11 cellular contexts compared by ENCODE assay signal in the genomic region with DNA sequence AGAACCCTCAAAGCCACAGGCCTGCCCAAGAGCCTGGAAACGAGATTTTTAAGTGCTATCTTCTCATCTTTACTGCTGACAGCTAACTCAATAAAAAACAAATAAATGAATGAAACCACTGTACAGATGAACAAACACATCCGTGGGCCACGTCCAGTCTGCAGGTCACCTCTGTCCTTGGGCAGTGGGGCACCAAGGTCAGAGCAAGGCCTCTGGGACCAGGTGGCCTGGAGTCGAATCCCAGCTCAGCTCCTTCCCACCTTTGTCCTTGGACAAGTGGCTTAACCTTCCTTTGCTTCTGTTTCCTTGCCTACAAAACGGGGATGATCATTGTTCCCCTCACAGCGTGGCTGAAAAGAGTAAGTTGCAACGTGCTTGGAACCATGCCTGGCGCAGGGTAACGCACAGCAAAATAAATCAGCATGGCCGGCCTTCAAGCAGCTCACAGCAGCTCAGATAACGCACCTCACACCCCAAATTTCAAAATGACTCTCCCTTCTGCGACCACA. TPM values are rescaled to one million over a fixed set of nuclear protein-coding genes. Genes with fewer than 3 reads are reported as not detected.
DNase-seq lines count a peak whose midpoint lies in the region; ATAC-seq and TF ChIP-seq lines count a peak whose summit lies in the region.
"Had no signal": no experiment of that assay in that cellular context is flagged by ENCODE, and none has a peak within 500 bp of the region (broad histone marks: within the 10 kb centered on the region; RNA-seq: fewer than 3 reads in every experiment).

No MANE protein-coding gene starts in this region.

- no peaks in the 10 kb centered on the region for H3K9me3 Mint-ChIP-seq in WTC11

- peaks cover 46% of the 10 kb centered on the region for H3K4me1 Mint-ChIP-seq in WTC11

- H3K27ac ChIP-seq in lower lobe of right lung (no peak overlapping the region), upper lobe of right lung (no peak overlapping the region)

- H3K27ac Mint-ChIP-seq in WTC11: peak overlapping the region; percentile 96

- H3K4me1 ChIP-seq in lower lobe of right lung: peaks cover 59% of the 10 kb centered on the region
- H3K4me1 ChIP-seq in upper lobe of right lung: peaks cover 46% of the 10 kb centered on the region

- no peak overlapping the region for H3K4me3 Mint-ChIP-seq in WTC11

- DNase-seq in NCI-H82 (lab: John Stamatoyannopoulos, UW) (peak; percentile 42), NCI-H82 treated with DMSO at 0.1 percent for 48 hours (lab: John Stamatoyannopoulos, UW; ENCODE audit: unreplicated experiment) (no peak), WTC11 (ENCODE audit: low spot score) (no peak), lower lobe of right lung (peak; percentile 22), upper lobe of right lung (peak; percentile 58), hepatic stellate cell (ENCODE audit: low spot score) (no peak), NCI-H1930 (lab: John Stamatoyannopoulos, UW) (no peak)
- DNase-seq: amniotic stem cell, IMR-90 had no signal

- no peak overlapping the region for H3K4me3 ChIP-seq in lower lobe of right lung
- H3K4me3 ChIP-seq in upper lobe of right lung: no peak overlapping the region

- H3K36me3 ChIP-seq in lower lobe of right lung: peaks cover 21% of the 10 kb centered on the region
- peaks cover 18% of the 10 kb centered on the region for H3K36me3 ChIP-seq in upper lobe of right lung

- TF ChIP-seq CTCF in WTC11 (IDR thresholded peaks at IDR 0.05): no peak
- TF ChIP-seq CTCF in lower lobe of right lung (IDR thresholded peaks at IDR 0.05): no peak
- TF ChIP-seq CTCF in upper lobe of right lung (IDR thresholded peaks at IDR 0.05): no peak

- CTCF ChIA-PET in WTC11 (lab: Charles Lee): interaction anchor here (0.7 to 1.7 kb wide), 7 partner anchors 8 to 229 kb away, joined by 3 to 8 read pairs (median 3); a partner anchor contains a TSS

- H3K9me3 ChIP-seq in lower lobe of right lung: no peaks in the 10 kb centered on the region
- no peaks in the 10 kb centered on the region for H3K9me3 ChIP-seq in upper lobe of right lung

- ATAC-seq in WTC11 (no peak), lower lobe of right lung (no peak), upper lobe of right lung (no peak), GM19467 (IDR thresholded peaks at IDR 0.05; ENCODE audit: unreplicated experiment) (no peak)

- POLR2A ChIA-PET in WTC11 (lab: Charles Lee): no interaction called here

- intact Hi-C loops in lower lobe of right lung (cut with DNase I) (no loop called here), upper lobe of right lung (cut with DNase I) (no loop called here)

- no peaks in the 10 kb centered on the region for H3K27me3 Mint-ChIP-seq in WTC11 (ENCODE audit: low read depth)

- H3K36me3 Mint-ChIP-seq in WTC11: peaks cover 6% of the 10 kb centered on the region; the same call in 1 of the 2 replicates

- H3K27me3 ChIP-seq in lower lobe of right lung (ENCODE audit: low read depth) (no peaks in the 10 kb centered on the region), upper lobe of right lung (no peaks in the 10 kb centered on the region)

TF ChIP-seq in WTC11, 78 proteins besides CTCF, POLR2A, EP300 and RAD21:
- TF ChIP-seq, protein P1, sequence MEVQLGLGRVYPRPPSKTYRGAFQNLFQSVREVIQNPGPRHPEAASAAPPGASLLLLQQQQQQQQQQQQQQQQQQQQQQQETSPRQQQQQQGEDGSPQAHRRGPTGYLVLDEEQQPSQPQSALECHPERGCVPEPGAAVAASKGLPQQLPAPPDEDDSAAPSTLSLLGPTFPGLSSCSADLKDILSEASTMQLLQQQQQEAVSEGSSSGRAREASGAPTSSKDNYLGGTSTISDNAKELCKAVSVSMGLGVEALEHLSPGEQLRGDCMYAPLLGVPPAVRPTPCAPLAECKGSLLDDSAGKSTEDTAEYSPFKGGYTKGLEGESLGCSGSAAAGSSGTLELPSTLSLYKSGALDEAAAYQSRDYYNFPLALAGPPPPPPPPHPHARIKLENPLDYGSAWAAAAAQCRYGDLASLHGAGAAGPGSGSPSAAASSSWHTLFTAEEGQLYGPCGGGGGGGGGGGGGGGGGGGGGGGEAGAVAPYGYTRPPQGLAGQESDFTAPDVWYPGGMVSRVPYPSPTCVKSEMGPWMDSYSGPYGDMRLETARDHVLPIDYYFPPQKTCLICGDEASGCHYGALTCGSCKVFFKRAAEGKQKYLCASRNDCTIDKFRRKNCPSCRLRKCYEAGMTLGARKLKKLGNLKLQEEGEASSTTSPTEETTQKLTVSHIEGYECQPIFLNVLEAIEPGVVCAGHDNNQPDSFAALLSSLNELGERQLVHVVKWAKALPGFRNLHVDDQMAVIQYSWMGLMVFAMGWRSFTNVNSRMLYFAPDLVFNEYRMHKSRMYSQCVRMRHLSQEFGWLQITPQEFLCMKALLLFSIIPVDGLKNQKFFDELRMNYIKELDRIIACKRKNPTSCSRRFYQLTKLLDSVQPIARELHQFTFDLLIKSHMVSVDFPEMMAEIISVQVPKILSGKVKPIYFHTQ (CRISPR knock-in tag; IDR thresholded peaks at IDR 0.05): no peak
- TF ChIP-seq, protein P2, sequence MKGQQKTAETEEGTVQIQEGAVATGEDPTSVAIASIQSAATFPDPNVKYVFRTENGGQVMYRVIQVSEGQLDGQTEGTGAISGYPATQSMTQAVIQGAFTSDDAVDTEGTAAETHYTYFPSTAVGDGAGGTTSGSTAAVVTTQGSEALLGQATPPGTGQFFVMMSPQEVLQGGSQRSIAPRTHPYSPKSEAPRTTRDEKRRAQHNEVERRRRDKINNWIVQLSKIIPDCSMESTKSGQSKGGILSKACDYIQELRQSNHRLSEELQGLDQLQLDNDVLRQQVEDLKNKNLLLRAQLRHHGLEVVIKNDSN (CRISPR knock-in tag; IDR thresholded peaks at IDR 0.05): no peak
- TF ChIP-seq, protein P3, sequence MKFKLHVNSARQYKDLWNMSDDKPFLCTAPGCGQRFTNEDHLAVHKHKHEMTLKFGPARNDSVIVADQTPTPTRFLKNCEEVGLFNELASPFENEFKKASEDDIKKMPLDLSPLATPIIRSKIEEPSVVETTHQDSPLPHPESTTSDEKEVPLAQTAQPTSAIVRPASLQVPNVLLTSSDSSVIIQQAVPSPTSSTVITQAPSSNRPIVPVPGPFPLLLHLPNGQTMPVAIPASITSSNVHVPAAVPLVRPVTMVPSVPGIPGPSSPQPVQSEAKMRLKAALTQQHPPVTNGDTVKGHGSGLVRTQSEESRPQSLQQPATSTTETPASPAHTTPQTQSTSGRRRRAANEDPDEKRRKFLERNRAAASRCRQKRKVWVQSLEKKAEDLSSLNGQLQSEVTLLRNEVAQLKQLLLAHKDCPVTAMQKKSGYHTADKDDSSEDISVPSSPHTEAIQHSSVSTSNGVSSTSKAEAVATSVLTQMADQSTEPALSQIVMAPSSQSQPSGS (CRISPR knock-in tag; IDR thresholded peaks at IDR 0.05; ENCODE audit: borderline replicate concordance, low read depth): no peak
- no peak for TF ChIP-seq SP1 (CRISPR knock-in tag; conservative IDR thresholded peaks at IDR 0.05)
- TF ChIP-seq, protein P4, sequence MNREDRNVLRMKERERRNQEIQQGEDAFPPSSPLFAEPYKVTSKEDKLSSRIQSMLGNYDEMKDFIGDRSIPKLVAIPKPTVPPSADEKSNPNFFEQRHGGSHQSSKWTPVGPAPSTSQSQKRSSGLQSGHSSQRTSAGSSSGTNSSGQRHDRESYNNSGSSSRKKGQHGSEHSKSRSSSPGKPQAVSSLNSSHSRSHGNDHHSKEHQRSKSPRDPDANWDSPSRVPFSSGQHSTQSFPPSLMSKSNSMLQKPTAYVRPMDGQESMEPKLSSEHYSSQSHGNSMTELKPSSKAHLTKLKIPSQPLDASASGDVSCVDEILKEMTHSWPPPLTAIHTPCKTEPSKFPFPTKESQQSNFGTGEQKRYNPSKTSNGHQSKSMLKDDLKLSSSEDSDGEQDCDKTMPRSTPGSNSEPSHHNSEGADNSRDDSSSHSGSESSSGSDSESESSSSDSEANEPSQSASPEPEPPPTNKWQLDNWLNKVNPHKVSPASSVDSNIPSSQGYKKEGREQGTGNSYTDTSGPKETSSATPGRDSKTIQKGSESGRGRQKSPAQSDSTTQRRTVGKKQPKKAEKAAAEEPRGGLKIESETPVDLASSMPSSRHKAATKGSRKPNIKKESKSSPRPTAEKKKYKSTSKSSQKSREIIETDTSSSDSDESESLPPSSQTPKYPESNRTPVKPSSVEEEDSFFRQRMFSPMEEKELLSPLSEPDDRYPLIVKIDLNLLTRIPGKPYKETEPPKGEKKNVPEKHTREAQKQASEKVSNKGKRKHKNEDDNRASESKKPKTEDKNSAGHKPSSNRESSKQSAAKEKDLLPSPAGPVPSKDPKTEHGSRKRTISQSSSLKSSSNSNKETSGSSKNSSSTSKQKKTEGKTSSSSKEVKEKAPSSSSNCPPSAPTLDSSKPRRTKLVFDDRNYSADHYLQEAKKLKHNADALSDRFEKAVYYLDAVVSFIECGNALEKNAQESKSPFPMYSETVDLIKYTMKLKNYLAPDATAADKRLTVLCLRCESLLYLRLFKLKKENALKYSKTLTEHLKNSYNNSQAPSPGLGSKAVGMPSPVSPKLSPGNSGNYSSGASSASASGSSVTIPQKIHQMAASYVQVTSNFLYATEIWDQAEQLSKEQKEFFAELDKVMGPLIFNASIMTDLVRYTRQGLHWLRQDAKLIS (CRISPR knock-in tag; IDR thresholded peaks at IDR 0.05; ENCODE audit: borderline replicate concordance): no peak
- no peak for TF ChIP-seq NR2C2 (CRISPR knock-in tag; IDR thresholded peaks at IDR 0.05)

RNA-seq across cellular contexts. Expression of a gene that starts 35.8 kb away (rescaled TPM):
- total RNA-seq in WTC11 (2021) (161 to 171 TPM (median 162 TPM) in 3 replicates), lower lobe of right lung (138 TPM), upper lobe of right lung (166 TPM)

RNA-seq across cellular contexts. Expression of a gene that starts 53.5 kb away (rescaled TPM):
- total RNA-seq in WTC11 (2021): not detected in 3 replicates
- not detected for total RNA-seq in lower lobe of right lung
- not detected for total RNA-seq in upper lobe of right lung
- total RNA-seq: IMR-90, NCI-H460 had no signal

Comparison
In these comparisons a context has a peak if more than half of its experiments do, and no peak if none do; other contexts are left out.
1. DNase-seq: peak in NCI-H82 (single experiment), lower lobe of right lung (single experiment) and upper lobe of right lung (single experiment); none in NCI-H82 treated with DMSO at 0.1 percent for 48 hours (single experiment), WTC11 (single experiment), hepatic stellate cell (single experiment) and NCI-H1930 (0 of 2).